Comparison of ENCODE assay signal across 34 cellular contexts in genomic region chr18:38413202-38413601, GRCh38.
"Had no signal": no experiment of that assay in that cellular context is flagged by ENCODE, and none has a peak within 500 bp of the region (broad histone marks: within the 10 kb centered on the region; RNA-seq: fewer than 3 reads in every experiment).

No MANE protein-coding gene starts in this region.

- H3K27me3 ChIP-seq: brain microvascular endothelial cell, colonic mucosa, MG63, Peyer's patch had no signal

- DNase-seq: activated CD4-positive, alpha-beta T cell treated with anti-CD3 and anti-CD28 coated beads for 1 hour; activated CD4-positive, alpha-beta T cell treated with anti-CD3 and anti-CD28 coated beads, Interleukin-2, amount 10 ng/mL, durations not matched to agents 24 days and 14 days; activated CD4-positive, alpha-beta T cell treated with anti-CD3 and anti-CD28 coated beads, Interleukin-2, amount 50 U/mL, for 4 hours; activated CD4-positive, CD25-positive, alpha-beta regulatory T cell; activated CD8-positive, alpha-beta T cell treated with anti-CD3 and anti-CD28 coated beads for 36 hours; activated effector memory CD4-positive, alpha-beta T cell treated with anti-CD3 and anti-CD28 coated beads, Interleukin-2, amount 50 U/mL, for 16 hours; activated naive CD4-positive, alpha-beta T cell; activated naive CD4-positive, alpha-beta T cell treated with anti-CD3 and anti-CD28 coated beads, Interleukin-2, amount 50 U/mL, for 16 hours; activated naive CD8-positive, alpha-beta T cell treated with anti-CD3 and anti-CD28 coated beads for 36 hours; activated T-cell treated with anti-CD3 and anti-CD28 coated beads, Interleukin-2, amount 50 U/mL, for 1 hour; activated T-cell treated with anti-CD3 and anti-CD28 coated beads, Interleukin-2, amount 50 U/mL, for 72 hours; amniotic stem cell; aorta; brain microvascular endothelial cell; central memory CD4-positive, alpha-beta T cell; colonic mucosa; Kasumi-1; MG63; NCI-H1694 treated with DMSO at 0.1 percent for 48 hours; NCI-H2029; NCI-H2171 treated with DMSO at 0.1 percent for 48 hours; NCI-H2227 treated with DMSO at 0.1 percent for 48 hours; NCI-H524 treated with DMSO at 0.1 percent for 48 hours; NK-92 treated with Interleukin-12 subunit alpha and Interleukin-12 subunit beta, amount 100 ng/mL, for 24 hours; PC-3; Peyer's patch; RPMI8226; SHP77 treated with DMSO at 0.1 percent for 48 hours; SW 1271; T-helper 1 cell; T-helper 2 cell; T-helper 9 cell; WERI-Rb-1 had no signal

- H3K4me1 ChIP-seq: colonic mucosa, Peyer's patch had no signal

- ATAC-seq: activated CD8-positive, alpha-beta T cell treated with anti-CD3 and anti-CD28 coated beads for 36 hours; activated T-cell treated with anti-CD3 and anti-CD28 coated beads, Interleukin-2, amount 50 U/mL, for 72 hours; activated T-helper 17 cell treated with anti-CD3 and anti-CD28 coated beads, Interleukin-2, amount 50 U/mL, for 72 hours; PC-3 had no signal

- H3K9me3 ChIP-seq: colonic mucosa, MG63, Peyer's patch had no signal

- H3K36me3 ChIP-seq: brain microvascular endothelial cell, colonic mucosa, MG63, Peyer's patch, WERI-Rb-1 had no signal

- H3K4me3 ChIP-seq: colonic mucosa, MG63, Peyer's patch had no signal

- H3K27ac ChIP-seq: brain microvascular endothelial cell, colonic mucosa, Peyer's patch, WERI-Rb-1 had no signal
